ENCODE assay signal across 33 cellular contexts in genomic region chr9:132511191-132511999, GRCh38.
"Had no signal": no experiment of that assay in that cellular context is flagged by ENCODE, and none has a peak within 500 bp of the region (broad histone marks: within the 10 kb centered on the region; RNA-seq: fewer than 3 reads in every experiment).

No MANE protein-coding gene starts in this region.

- FAIRE-seq: astrocyte, colon had no signal

- H3K4me1 ChIP-seq: gastroesophageal sphincter had no signal

- H3K36me3 Mint-ChIP-seq: activated naive CD8-positive, alpha-beta T cell had no signal

- DNase-seq: activated B cell treated with CpG ODN at 0.5 μM for 24 hours; activated CD4-positive, alpha-beta T cell treated with anti-CD3 and anti-CD28 coated beads for 48 hours; activated CD4-positive, alpha-beta T cell treated with anti-CD3 and anti-CD28 coated beads, Interleukin-2, amount 50 U/mL, for 1 hour; activated CD4-positive, alpha-beta T cell treated with anti-CD3 and anti-CD28 coated beads, Interleukin-2, amount 50 U/mL, for 48 hours; activated CD8-positive, alpha-beta memory T cell treated with anti-CD3 and anti-CD28 coated beads for 24 hours; activated CD8-positive, alpha-beta T cell treated with anti-CD3 and anti-CD28 coated beads for 36 hours; activated effector memory CD4-positive, alpha-beta T cell treated with Interleukin-2 at 50 U/mL for 16 hours; activated gamma-delta T cell treated with Interleukin-2 at 50 U/mL for 16 hours; activated naive CD4-positive, alpha-beta T cell treated with anti-CD3 and anti-CD28 coated beads, Interleukin-2, amount 50 U/mL, for 16 hours; activated naive CD4-positive, alpha-beta T cell treated with Interleukin-2 at 50 U/mL for 16 hours; activated T-cell treated with anti-CD3 and anti-CD28 coated beads, Interleukin-2, amount 50 U/mL, for 4 hours; amniotic stem cell; anterior cingulate cortex; brain microvascular endothelial cell; caudate nucleus; cortex of kidney; dermis blood vessel endothelial cell; effector CD4-positive, alpha-beta T cell; effector memory CD8-positive, alpha-beta T cell; erythroblast; foreskin melanocyte; T-helper 1 cell; T-helper 17 cell; T1000; WERI-Rb-1 had no signal

- H3K4me3 ChIP-seq: esophagus muscularis mucosa, gastroesophageal sphincter had no signal

- H3K9me3 ChIP-seq: esophagus muscularis mucosa, gastroesophageal sphincter had no signal

- H3K27ac ChIP-seq: brain microvascular endothelial cell, esophagus muscularis mucosa, gastroesophageal sphincter, WERI-Rb-1 had no signal

- H3K9me3 Mint-ChIP-seq: activated B cell treated with CpG ODN at 0.5 μM for 24 hours; activated CD8-positive, alpha-beta T cell treated with anti-CD3 and anti-CD28 coated beads for 36 hours; activated T-cell treated with anti-CD3 and anti-CD28 coated beads, Interleukin-2, amount 50 U/mL, for 4 hours; activated T-helper 17 cell treated with anti-CD3 and anti-CD28 coated beads, Interleukin-2, amount 50 U/mL, for 72 hours; effector memory CD8-positive, alpha-beta T cell; T-helper 2 cell treated with Interferon-gamma antibody and Interleukin-4, amounts not matched to agents 5 μg/mL and 100 μg/mL, for 36 hours had no signal

- H3K4me3 Mint-ChIP-seq: activated B cell treated with CpG ODN at 0.5 μM for 24 hours; activated CD8-positive, alpha-beta T cell treated with anti-CD3 and anti-CD28 coated beads for 36 hours; activated naive CD8-positive, alpha-beta T cell; activated T-cell treated with anti-CD3 and anti-CD28 coated beads, Interleukin-2, amount 50 U/mL, for 4 hours; activated T-helper 17 cell treated with anti-CD3 and anti-CD28 coated beads, Interleukin-2, amount 50 U/mL, for 72 hours; effector memory CD8-positive, alpha-beta T cell; T-helper 17 cell; T-helper 2 cell treated with Interferon-gamma antibody and Interleukin-4, amounts not matched to agents 5 μg/mL and 100 μg/mL, for 36 hours had no signal

- ATAC-seq: activated CD4-positive, CD25-positive, alpha-beta regulatory T cell treated with anti-CD3 and anti-CD28 coated beads, Interleukin-2, amount 50 U/mL, for 24 hours; activated CD8-positive, alpha-beta T cell treated with anti-CD3 and anti-CD28 coated beads for 36 hours; activated T-cell treated with anti-CD3 and anti-CD28 coated beads, Interleukin-2, amount 50 U/mL, for 4 hours; activated T-helper 17 cell treated with anti-CD3 and anti-CD28 coated beads, Interleukin-2, amount 50 U/mL, for 72 hours; effector memory CD8-positive, alpha-beta T cell; gastroesophageal sphincter; T-helper 17 cell had no signal

- H3K36me3 ChIP-seq: brain microvascular endothelial cell, esophagus muscularis mucosa, gastroesophageal sphincter, WERI-Rb-1 had no signal

- H3K27ac Mint-ChIP-seq: activated B cell treated with CpG ODN at 0.5 μM for 24 hours; activated CD8-positive, alpha-beta T cell treated with anti-CD3 and anti-CD28 coated beads for 36 hours; activated naive CD8-positive, alpha-beta T cell; effector memory CD8-positive, alpha-beta T cell; T-helper 17 cell; T-helper 2 cell treated with Interferon-gamma antibody and Interleukin-4, amounts not matched to agents 5 μg/mL and 100 μg/mL, for 36 hours had no signal

- H3K27me3 ChIP-seq: brain microvascular endothelial cell had no signal
